ENCODE assay signal across 10 cellular contexts in the genomic region with DNA sequence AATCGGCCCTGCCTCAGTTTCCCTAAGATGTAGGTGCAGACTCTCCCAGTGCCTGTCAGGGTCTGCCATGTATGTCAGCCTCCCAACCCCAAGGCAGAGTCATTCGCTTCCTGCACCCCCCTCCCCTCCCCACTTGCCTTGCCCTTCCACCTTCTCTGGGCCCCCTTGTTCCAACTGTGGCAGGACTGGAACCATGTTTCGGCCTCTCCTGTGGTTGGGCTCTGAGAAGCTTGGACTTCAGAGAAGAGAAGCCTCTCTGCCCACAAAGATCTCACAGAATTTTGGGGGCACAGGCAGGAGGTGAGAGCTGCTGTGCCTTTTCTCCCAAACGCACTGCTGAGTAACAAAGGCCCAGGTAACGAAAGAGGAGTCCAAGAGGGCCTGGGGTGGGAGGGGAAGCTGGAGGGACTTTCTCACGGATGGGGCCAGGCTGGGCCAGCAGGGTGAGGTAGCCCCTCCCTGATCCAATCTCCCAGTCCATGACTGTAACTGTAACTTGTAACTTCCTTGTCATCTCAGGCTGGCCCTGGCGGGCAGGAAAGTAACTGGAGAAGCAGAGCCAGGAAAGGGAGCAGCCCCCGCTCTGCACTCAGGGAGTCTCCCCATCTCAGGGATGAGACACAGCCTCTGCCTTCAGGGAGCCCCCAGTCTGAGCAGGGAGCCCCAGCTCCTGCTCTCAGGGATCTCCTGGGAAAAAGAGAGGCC. TPM values are rescaled to one million over a fixed set of nuclear protein-coding genes. Genes with fewer than 3 reads are reported as not detected.
DNase-seq lines count a peak whose midpoint lies in the region; ATAC-seq and TF ChIP-seq lines count a peak whose summit lies in the region.
"Had no signal": no experiment of that assay in that cellular context is flagged by ENCODE, and none has a peak within 500 bp of the region (broad histone marks: within the 10 kb centered on the region; RNA-seq: fewer than 3 reads in every experiment).

No MANE protein-coding gene starts in this region.

- H2BK15ac ChIP-seq in neuronal stem cell (ENCODE audit: low read length): peak overlapping the region; percentile 40

- H3K4me1 ChIP-seq in HUES6 (ENCODE audit: control insufficient read depth, insufficient read depth, low read length): peaks cover 55% of the 10 kb centered on the region
- H3K4me1 ChIP-seq in neuronal stem cell (ENCODE audit: control insufficient read depth in 2 of 2, insufficient read depth in 1 of 2, low read depth in 1 of 2, low read length in 2 of 2): peaks cover 47 to 56% of the 10 kb centered on the region in 2 donors

- intact Hi-C loops in MCF 10A (cut with micrococcal nuclease): no loop called here
- intact Hi-C loops in lower leg skin (cut with DNase I; ENCODE audit: low total_unique reads): no loop called here

- no peaks in the 10 kb centered on the region for H3K9me3 ChIP-seq in HUES6 (ENCODE audit: control insufficient read depth, insufficient read depth, low read depth, low read length)
- no peaks in the 10 kb centered on the region for H3K9me3 ChIP-seq in neuronal stem cell (replicated peaks in 1 of 2; ENCODE audit: control insufficient read depth in 2 of 2, insufficient read depth in 1 of 2, low read depth in 1 of 2, low read length in 2 of 2)

- peak overlapping the region; percentile 3 for H2BK120ac ChIP-seq in neuronal stem cell (ENCODE audit: low read depth, low read length)

- peaks cover 13% of the 10 kb centered on the region for H3K36me3 ChIP-seq in HUES6 (ENCODE audit: control insufficient read depth, insufficient read depth, low read length)
- peaks cover 6 to 7% of the 10 kb centered on the region in 2 donors for H3K36me3 ChIP-seq in neuronal stem cell (replicated peaks in 1 of 2; ENCODE audit: control insufficient read depth in 2 of 2, insufficient read depth in 2 of 2, low read length in 2 of 2)

- no CpG with 5 or more reads among the region's 8 CpGs for WGBS in neuronal stem cell (ENCODE audit: extremely low coverage in 2 of 2, insufficient read length in 2 of 2, insufficient replicate concordance in 1 of 2), 2 donors
- WGBS in lower leg skin, 2 donors: 62 to 68% methylated on average over 8 of the region's 8 CpGs

- CTCF ChIA-PET in MCF 10A (lab: Yijun Ruan, JAX): interaction anchor here (0.5 to 47.2 kb wide), 6 partner anchors 1 to 167 kb away, joined by 3 to 2415 read pairs (median 10); a partner anchor contains a TSS

- no peak for ATAC-seq in GM19395 (IDR thresholded peaks at IDR 0.05; ENCODE audit: unreplicated experiment)

- H3K27ac ChIP-seq in HUES6 (ENCODE audit: low read depth, low read length) (peak overlapping the region; percentile 86; the same call in 1 of the 2 replicates), neuronal stem cell (replicated peaks; ENCODE audit: low read length) (peak overlapping the region; percentile 71)
- H3K27ac ChIP-seq: KMS-11 had no signal

- peak overlapping the region; percentile 63 for H2BK5ac ChIP-seq in neuronal stem cell (ENCODE audit: low read length)

- TF ChIP-seq CTCF in MCF 10A (IDR thresholded peaks at IDR 0.05; ENCODE audit: unreplicated experiment) (no peak), lower leg skin (IDR thresholded peaks at IDR 0.05) (no peak)

- POLR2A ChIA-PET in MCF 10A (lab: Yijun Ruan, JAX): interaction anchor here (0.6 to 2.1 kb wide), 4 partner anchors 34 to 192 kb away, joined by 3 to 6 read pairs (median 4); a partner anchor contains a TSS

- no peak overlapping the region for H3K14ac ChIP-seq in neuronal stem cell (ENCODE audit: low read length)

- H3K23ac ChIP-seq in neuronal stem cell (ENCODE audit: low read depth, low read length, poor library complexity): no peak overlapping the region

- H3K4me3 ChIP-seq in HUES6 (ENCODE audit: low read depth, low read length) (peak overlapping the region; percentile 38), neuronal stem cell (ENCODE audit: low read length in 2 of 2) (no peak overlapping the region), lower leg skin (ENCODE audit: low read depth, poor library complexity, severe bottlenecking) (no peak overlapping the region)

- no peaks in the 10 kb centered on the region for H3K79me1 ChIP-seq in neuronal stem cell (ENCODE audit: low read depth, low read length)

- H3K27me3 Mint-ChIP-seq in MCF 10A (ENCODE audit: insufficient read depth, unreplicated experiment): peaks cover 52% of the 10 kb centered on the region

- H3K4me2 ChIP-seq in neuronal stem cell (ENCODE audit: insufficient read depth, low read length, poor library complexity, severe bottlenecking): no peak overlapping the region

- H3K9ac ChIP-seq in HUES6 (ENCODE audit: low read length) (peak overlapping the region; percentile 80), neuronal stem cell (ENCODE audit: low read depth, low read length, poor library complexity) (no peak overlapping the region)
- H3K9ac ChIP-seq: KMS-11 had no signal

- DNase-seq in MCF 10A (ENCODE audit: unreplicated experiment) (no peak), neuronal stem cell (ENCODE audit: low spot score) (no peak), NCI-H2029 (lab: John Stamatoyannopoulos, UW) (no peak), lower leg skin (ENCODE audit: low spot score in 2 of 2) (no peak)
- DNase-seq: activated CD4-positive, alpha-beta memory T cell treated with anti-CD3 and anti-CD28 coated beads, Interleukin-2, amount 10 ng/mL, durations not matched to agents 7 days and 5 days; aorta; DND-41 had no signal

- peak overlapping the region; percentile 27 for H2AFZ ChIP-seq in neuronal stem cell (ENCODE audit: low read length)

- no peak overlapping the region for H4K8ac ChIP-seq in neuronal stem cell (ENCODE audit: low read depth, low read length)

- H3K36me3 Mint-ChIP-seq in MCF 10A (ENCODE audit: insufficient read depth, unreplicated experiment): no peaks in the 10 kb centered on the region

- BruUV-seq in MCF 10A (replicated peaks; lab: Mats Ljungman, UMichigan): no TSS peak

- H3K27ac Mint-ChIP-seq in MCF 10A (ENCODE audit: low read depth, unreplicated experiment): peak overlapping the region; percentile 50
- H3K27ac Mint-ChIP-seq: activated CD4-positive, alpha-beta memory T cell treated with anti-CD3 and anti-CD28 coated beads, Interleukin-2, amount 10 ng/mL, durations not matched to agents 7 days and 5 days had no signal

- no peaks in the 10 kb centered on the region for H3K9me3 Mint-ChIP-seq in MCF 10A (ENCODE audit: unreplicated experiment)
- H3K9me3 Mint-ChIP-seq: activated CD4-positive, alpha-beta memory T cell treated with anti-CD3 and anti-CD28 coated beads, Interleukin-2, amount 10 ng/mL, durations not matched to agents 7 days and 5 days had no signal

- H4K91ac ChIP-seq in neuronal stem cell (ENCODE audit: low read depth, low read length, poor library complexity): no peak overlapping the region

- H3K4me3 Mint-ChIP-seq in MCF 10A (ENCODE audit: unreplicated experiment): no peak overlapping the region
- H3K4me3 Mint-ChIP-seq: activated CD4-positive, alpha-beta memory T cell treated with anti-CD3 and anti-CD28 coated beads, Interleukin-2, amount 10 ng/mL, durations not matched to agents 7 days and 5 days had no signal

- no peak for TF ChIP-seq POLR2A in lower leg skin (IDR thresholded peaks at IDR 0.05)

- peak overlapping the region; percentile 80 for H2BK12ac ChIP-seq in neuronal stem cell (ENCODE audit: low read length)

- no peak overlapping the region for H3K4ac ChIP-seq in neuronal stem cell (ENCODE audit: low read length)

- H3K4me1 Mint-ChIP-seq in MCF 10A (ENCODE audit: insufficient read depth, unreplicated experiment): peaks cover 26% of the 10 kb centered on the region

- H3K27me3 ChIP-seq in HUES6 (ENCODE audit: control insufficient read depth, insufficient read depth, low read length): no peaks in the 10 kb centered on the region
- peaks cover 0 to 18% (median 0%) of the 10 kb centered on the region in 3 experiments for H3K27me3 ChIP-seq in neuronal stem cell (ENCODE audit: control insufficient read depth in 3 of 3, insufficient read depth in 3 of 3, low read depth in 1 of 3, low read length in 3 of 3)

- peak overlapping the region; percentile 82 for H2AK5ac ChIP-seq in neuronal stem cell (ENCODE audit: low read depth, low read length)

- peak overlapping the region; percentile 77 for H3K18ac ChIP-seq in neuronal stem cell (ENCODE audit: low read length)

RNA-seq across cellular contexts. Expression of a gene that starts 11.4 kb away (rescaled TPM):
- total RNA-seq in MCF 10A (2022): 0.98 and 1.9 TPM in 2 replicates
- polyA plus RNA-seq in neuronal stem cell (2013, experiment 1 of 2): 479 TPM
- polyA plus RNA-seq in neuronal stem cell (2013, experiment 2 of 2): 474 TPM
- 100 to 1,000 TPM in 1 of 4 donors, 10 to 100 TPM in 3; 67.9 to 103 (median 96.1) TPM for total RNA-seq in lower leg skin

RNA-seq across cellular contexts. Expression of a gene that starts 16.8 kb away (rescaled TPM):
- not detected in 2 replicates for total RNA-seq in MCF 10A (2022)
- polyA plus RNA-seq in neuronal stem cell (2013, experiment 1 of 2): 150 TPM
- 143 TPM for polyA plus RNA-seq in neuronal stem cell (2013, experiment 2 of 2)
- total RNA-seq in lower leg skin: 1 to 10 TPM; 2.4 to 8.9 (median 5.0) TPM
- total RNA-seq: activated CD4-positive, alpha-beta memory T cell treated with anti-CD3 and anti-CD28 coated beads, Interleukin-2, amount 10 ng/mL, durations not matched to agents 7 days and 5 days had no signal

RNA-seq across cellular contexts. Expression of a gene that starts 34.3 kb away (rescaled TPM):
- total RNA-seq in MCF 10A (2022) (46.0 and 68.9 TPM in 2 replicates), lower leg skin (10 to 100 TPM; 20.3 to 39.0 (median 28.2) TPM)
- polyA plus RNA-seq in neuronal stem cell (2013, experiment 1 of 2): 48.9 TPM
- polyA plus RNA-seq in neuronal stem cell (2013, experiment 2 of 2): 45.3 TPM

RNA-seq across cellular contexts. Expression of a gene that starts 34.6 kb away (rescaled TPM):
- total RNA-seq in MCF 10A (2022): 49.9 and 57.5 TPM in 2 replicates
- 32.9 TPM for polyA plus RNA-seq in neuronal stem cell (2013, experiment 1 of 2)
- polyA plus RNA-seq in neuronal stem cell (2013, experiment 2 of 2): 33.3 TPM
- total RNA-seq in lower leg skin: 10 to 100 TPM; 13.4 to 21.4 (median 16.7) TPM

RNA-seq across cellular contexts. Expression of a gene that starts 46.9 kb away (rescaled TPM):
- total RNA-seq in MCF 10A (2022) (233 and 261 TPM in 2 replicates), lower leg skin (10 to 100 TPM; 34.0 to 44.9 (median 41.5) TPM)
- polyA plus RNA-seq in neuronal stem cell (2013, experiment 1 of 2): 31.9 TPM
- 30.3 TPM for polyA plus RNA-seq in neuronal stem cell (2013, experiment 2 of 2)

Comparison
In these comparisons a context has a peak if more than half of its experiments do, and no peak if none do; other contexts are left out.
1. RNA of a gene that starts 11.4 kb away (total RNA-seq): 67.9 to 103 TPM in lower leg skin; 0.98 to 1.9 TPM in MCF 10A; every median in the first group is over 10 times any median in the second.